In genomic region chr2:113282747-113283533, GRCh38 we compare ENCODE assay signal across 9 cellular contexts. TPM values are rescaled to one million over a fixed set of nuclear protein-coding genes. Genes with fewer than 3 reads are reported as not detected.
DNase-seq lines count a peak whose midpoint lies in the region; TF ChIP-seq lines count a peak whose summit lies in the region.
"Had no signal": no experiment of that assay in that cellular context is flagged by ENCODE, and none has a peak within 500 bp of the region (broad histone marks: within the 10 kb centered on the region; RNA-seq: fewer than 3 reads in every experiment).

No MANE protein-coding gene starts in this region.

- H3K4me3 ChIP-seq in ascending aorta (no peak overlapping the region), suprapubic skin (no peak overlapping the region)
- H3K4me3 ChIP-seq: BLaER1 had no signal

- DNase-seq in NCI-H146 (lab: John Stamatoyannopoulos, UW) (peak; percentile 60), NCI-H146 treated with DMSO at 0.1 percent for 48 hours (lab: John Stamatoyannopoulos, UW; ENCODE audit: unreplicated experiment) (no peak), ascending aorta (ENCODE audit: low spot score in 2 of 2) (peak; percentile 40 to 73), kidney glomerular epithelial cell (lab: John Stamatoyannopoulos, UW) (peak; percentile 95), type B pancreatic cell (ENCODE audit: extremely low spot score, unreplicated experiment) (no peak), NCI-H2081 treated with DMSO at 0.1 percent for 48 hours (lab: John Stamatoyannopoulos, UW) (no peak), suprapubic skin (ENCODE audit: low spot score in 2 of 2) (no peak), T1000 (lab: John Stamatoyannopoulos, UW) (no peak)

- no peaks in the 10 kb centered on the region for H3K9me3 Mint-ChIP-seq in type B pancreatic cell

- H3K9me3 ChIP-seq in ascending aorta: no peaks in the 10 kb centered on the region
- no peaks in the 10 kb centered on the region for H3K9me3 ChIP-seq in suprapubic skin

- H3K4me1 Mint-ChIP-seq in type B pancreatic cell (ENCODE audit: unreplicated experiment): peaks cover 11% of the 10 kb centered on the region

- H3K27ac Mint-ChIP-seq in type B pancreatic cell: no peak overlapping the region

- TF ChIP-seq POLR2A in suprapubic skin (IDR thresholded peaks at IDR 0.05): no peak

- H3K27me3 Mint-ChIP-seq in type B pancreatic cell: peaks cover 77% of the 10 kb centered on the region

- H3K4me3 Mint-ChIP-seq in type B pancreatic cell: no peak overlapping the region

- H3K4me1 ChIP-seq in ascending aorta (peaks cover 9 to 22% of the 10 kb centered on the region in 2 donors), suprapubic skin (peaks cover 28% of the 10 kb centered on the region)
- H3K4me1 ChIP-seq: BLaER1 had no signal

- H3K27ac ChIP-seq in ascending aorta: peak overlapping the region; percentile 84 to 93
- H3K27ac ChIP-seq in suprapubic skin: no peak overlapping the region
- H3K27ac ChIP-seq: BLaER1 had no signal

- peaks cover 4% of the 10 kb centered on the region for H3K27me3 ChIP-seq in ascending aorta
- peaks cover 9% of the 10 kb centered on the region for H3K27me3 ChIP-seq in suprapubic skin

- TF ChIP-seq CTCF in ascending aorta (IDR thresholded peaks at IDR 0.05) (peak; percentile 15 to 49 (median 44)), type B pancreatic cell (conservative IDR thresholded peaks at IDR 0.05) (peak; percentile 50), suprapubic skin (IDR thresholded peaks at IDR 0.05) (peak in 1 of 2 donors; percentile 9)

- H3K36me3 ChIP-seq in ascending aorta (no peaks in the 10 kb centered on the region), suprapubic skin (no peaks in the 10 kb centered on the region)
- H3K36me3 ChIP-seq: BLaER1 had no signal

- TF ChIP-seq EP300 in suprapubic skin (IDR thresholded peaks at IDR 0.05): no peak

- intact Hi-C loops in ascending aorta (cut with DNase I): loop anchor here (2.0 kb wide), 1 partner anchor 42 kb away; no protein-coding TSS in a partner anchor

- H3K36me3 Mint-ChIP-seq in type B pancreatic cell: no peaks in the 10 kb centered on the region

- WGBS in suprapubic skin: 37% methylated on average over 8 of the region's 12 CpGs

RNA-seq across cellular contexts. Expression of gene PAX8, which starts 4.2 kb away (rescaled TPM):
- total RNA-seq in ascending aorta: 0.11 TPM
- total RNA-seq in type B pancreatic cell (ENCODE audit: low replicate concordance): 2.1 and 56.9 TPM in 2 replicates
- 1 to 10 TPM; 2.3 to 7.7 (median 5.6) TPM for total RNA-seq in suprapubic skin

Comparison
In these comparisons a context has a peak if more than half of its experiments do, and no peak if none do; other contexts are left out.
1. DNase-seq: peak in NCI-H146 (single experiment), ascending aorta (2 of 2) and kidney glomerular epithelial cell (single experiment); none in NCI-H146 treated with DMSO at 0.1 percent for 48 hours (single experiment), type B pancreatic cell (single experiment), NCI-H2081 treated with DMSO at 0.1 percent for 48 hours (single experiment), suprapubic skin (0 of 2) and T1000 (single experiment).